20 cellular contexts compared by ENCODE assay signal in the genomic region with DNA sequence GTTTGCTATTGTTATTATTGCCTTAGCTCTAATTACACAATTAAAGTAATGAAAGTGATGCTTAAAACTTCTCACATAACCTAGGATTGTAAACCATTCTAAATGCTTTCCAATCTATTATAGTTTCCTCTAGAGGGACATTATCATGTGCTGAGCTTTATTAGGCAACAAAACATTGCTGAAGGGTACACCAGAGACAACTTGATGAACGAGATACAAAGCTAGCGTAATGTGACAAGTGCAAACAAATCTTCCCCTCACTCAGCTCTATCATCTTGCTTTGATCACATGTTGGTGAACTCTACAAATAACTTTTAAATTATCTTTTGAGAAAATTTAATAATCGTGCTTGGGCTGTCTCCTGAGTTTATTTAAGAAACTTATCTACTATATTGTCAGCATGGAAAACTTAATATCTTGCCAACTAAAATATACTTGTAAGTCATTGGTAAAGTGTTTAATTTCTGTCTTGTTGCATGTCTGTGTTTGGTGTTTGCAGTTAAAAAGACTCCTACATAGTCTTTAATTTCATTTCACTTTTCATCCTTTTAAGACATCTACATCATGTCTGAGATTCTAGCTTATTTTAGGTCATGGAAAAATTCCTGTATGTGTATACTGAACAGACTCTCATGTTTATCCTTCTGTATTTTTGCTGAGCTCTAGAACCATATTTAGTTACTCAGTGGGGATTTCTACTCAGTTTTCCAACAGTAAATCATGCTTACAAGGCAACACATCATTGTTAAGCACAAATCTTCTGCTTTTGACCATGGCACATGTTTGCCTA.
DNase-seq lines count a peak whose midpoint lies in the region; ATAC-seq and TF ChIP-seq lines count a peak whose summit lies in the region.
"Had no signal": no experiment of that assay in that cellular context is flagged by ENCODE, and none has a peak within 500 bp of the region (broad histone marks: within the 10 kb centered on the region; RNA-seq: fewer than 3 reads in every experiment).

No MANE protein-coding gene starts in this region.

- H3K9me3 ChIP-seq in right atrium auricular region (no peaks in the 10 kb centered on the region), vagina (no peaks in the 10 kb centered on the region)
- H3K9me3 ChIP-seq: BLaER1 treated with 17β-estradiol and CSF1 and Interleukin-3, amounts not matched to agents 10 nM and 100 nM; HAP-1 had no signal

- H3K9me3 Mint-ChIP-seq in nephron = peaks cover 4% of the 10 kb centered on the region
- peaks cover 2% of the 10 kb centered on the region for H3K9me3 Mint-ChIP-seq in glutamatergic neuron (ENCODE audit: unreplicated experiment)

- H3K36me3 Mint-ChIP-seq in nephron (ENCODE audit: low read depth) (no peaks in the 10 kb centered on the region), glutamatergic neuron (ENCODE audit: unreplicated experiment) (no peaks in the 10 kb centered on the region)
- H3K36me3 Mint-ChIP-seq: CD8-positive, alpha-beta memory T cell had no signal

- H3K4me3 ChIP-seq in right atrium auricular region = no peak overlapping the region
- no peak overlapping the region for H3K4me3 ChIP-seq in fibroblast of the aortic adventitia (ENCODE audit: low read depth, low read length)
- H3K4me3 ChIP-seq in vagina = no peak overlapping the region
- H3K4me3 ChIP-seq: BLaER1 treated with 17β-estradiol and CSF1 and Interleukin-3, amounts not matched to agents 10 nM and 100 nM; GM12878; HAP-1 had no signal

- H3K27me3 Mint-ChIP-seq in nephron (ENCODE audit: low read depth) = no peaks in the 10 kb centered on the region
- no peaks in the 10 kb centered on the region for H3K27me3 Mint-ChIP-seq in glutamatergic neuron (ENCODE audit: unreplicated experiment)
- H3K27me3 Mint-ChIP-seq: CD8-positive, alpha-beta memory T cell had no signal

- H3K27ac Mint-ChIP-seq in nephron = peak overlapping the region; percentile 73 to 82 (median 77)
- no peak overlapping the region for H3K27ac Mint-ChIP-seq in glutamatergic neuron (ENCODE audit: unreplicated experiment)
- H3K27ac Mint-ChIP-seq: CD8-positive, alpha-beta memory T cell had no signal

- intact Hi-C loops in Right ventricle myocardium inferior (cut with DNase I) (no loop called here), vagina (cut with DNase I) (no loop called here)

- ATAC-seq in Right ventricle myocardium inferior = peak; percentile 20
- ATAC-seq: GM12878 had no signal

- peaks cover 24% of the 10 kb centered on the region for H3K4me1 Mint-ChIP-seq in nephron
- peaks cover 4% of the 10 kb centered on the region for H3K4me1 Mint-ChIP-seq in glutamatergic neuron (ENCODE audit: low read depth, unreplicated experiment)
- H3K4me1 Mint-ChIP-seq: CD8-positive, alpha-beta memory T cell had no signal

- H3K4me3 Mint-ChIP-seq in nephron (no peak overlapping the region), glutamatergic neuron (ENCODE audit: unreplicated experiment) (no peak overlapping the region)
- H3K4me3 Mint-ChIP-seq: CD8-positive, alpha-beta memory T cell had no signal

- peaks cover 0 to 4% of the 10 kb centered on the region in 2 donors for H3K4me1 ChIP-seq in right atrium auricular region
- H3K4me1 ChIP-seq in vagina = no peaks in the 10 kb centered on the region
- H3K4me1 ChIP-seq: BLaER1 treated with 17β-estradiol and CSF1 and Interleukin-3, amounts not matched to agents 10 nM and 100 nM; HAP-1 had no signal

- no peaks in the 10 kb centered on the region for H3K36me3 ChIP-seq in right atrium auricular region
- no peaks in the 10 kb centered on the region for H3K36me3 ChIP-seq in vagina
- H3K36me3 ChIP-seq: BLaER1 treated with 17β-estradiol and CSF1 and Interleukin-3, amounts not matched to agents 10 nM and 100 nM; HAP-1 had no signal

- no peak overlapping the region for H3K27ac ChIP-seq in right atrium auricular region
- peak overlapping the region; percentile 39 for H3K27ac ChIP-seq in vagina
- H3K27ac ChIP-seq: BLaER1 treated with 17β-estradiol and CSF1 and Interleukin-3, amounts not matched to agents 10 nM and 100 nM had no signal

- TF ChIP-seq POLR2A in vagina (IDR thresholded peaks at IDR 0.05) = no peak

- H3K27me3 ChIP-seq in right atrium auricular region = no peaks in the 10 kb centered on the region
- no peaks in the 10 kb centered on the region for H3K27me3 ChIP-seq in vagina
- H3K27me3 ChIP-seq: BLaER1 treated with 17β-estradiol and CSF1 and Interleukin-3, amounts not matched to agents 10 nM and 100 nM had no signal

- no peak for TF ChIP-seq CTCF in right atrium auricular region (IDR thresholded peaks at IDR 0.05)
- peak; percentile 4 for TF ChIP-seq CTCF in fibroblast of the aortic adventitia (IDR thresholded peaks at IDR 0.05; ENCODE audit: insufficient read depth, low read length)
- TF ChIP-seq CTCF in nephron (IDR thresholded peaks at IDR 0.05; ENCODE audit: unreplicated experiment in 3 of 3) = no peak
- TF ChIP-seq CTCF in vagina (IDR thresholded peaks at IDR 0.05) = no peak
- no peak for TF ChIP-seq CTCF in glutamatergic neuron (IDR thresholded peaks at IDR 0.05; ENCODE audit: partially characterized antibody, unreplicated experiment)

- DNase-seq in Right ventricle myocardium inferior (ENCODE audit: missing footprints) = no peak
- DNase-seq in right atrium auricular region (ENCODE audit: low spot score) = no peak
- peak; percentile 66 for DNase-seq in fibroblast of the aortic adventitia (ENCODE audit: low read depth)
- no peak for DNase-seq in vagina (ENCODE audit: extremely low spot score in 2 of 2)
- DNase-seq in cerebellum (ENCODE audit: low spot score) = no peak
- DNase-seq in stimulated activated CD4-positive, alpha-beta T cell treated with anti-CD3 and anti-CD28 coated beads, Interleukin-4, amount 100 ng/mL, for 1 hour = no peak
- DNase-seq in glutamatergic neuron = no peak
- DNase-seq: CD8-positive, alpha-beta memory T cell; DND-41; GDM1; KBM-7; NCI-H1436; NCI-H2029 treated with DMSO at 0.1 percent for 48 hours; NCI-H524; NK-92 treated with Interleukin-12 subunit alpha and Interleukin-12 subunit beta, amount 100 ng/mL, for 24 hours; SIG-M5 had no signal
